In genomic region chr1:30668546-30669327, GRCh38 we compare ENCODE assay signal across 18 cellular contexts. TPM values are rescaled to one million over a fixed set of nuclear protein-coding genes. Genes with fewer than 3 reads are reported as not detected.
A peak's percentile ranks its signal among the peaks of the same experiment; 100 is the strongest.
DNase-seq lines count a peak whose midpoint lies in the region; ATAC-seq and TF ChIP-seq lines count a peak whose summit lies in the region.
"Had no signal": no experiment of that assay in that cellular context is flagged by ENCODE, and none has a peak within 500 bp of the region (broad histone marks: within the 10 kb centered on the region; RNA-seq: fewer than 3 reads in every experiment).

No MANE protein-coding gene starts in this region.

- H3K4me3 ChIP-seq in AG10803 (ENCODE audit: low read length) (no peak overlapping the region), choroid plexus epithelial cell (ENCODE audit: low read depth, low read length) (no peak overlapping the region), lower lobe of right lung (no peak overlapping the region), SK-N-SH (ENCODE audit: low read depth in 2 of 2, low read length in 1 of 2) (no peak overlapping the region), tibial nerve (no peak overlapping the region)
- H3K4me3 ChIP-seq: gastroesophageal sphincter, testis had no signal

- no peak for TF ChIP-seq RAD21 in SK-N-SH (IDR thresholded peaks at IDR 0.05; ENCODE audit: low read length)

- DNase-seq in AG10803 (ENCODE audit: low read depth), result peak; percentile 46
- DNase-seq in HCEC 1CT, result peak; percentile 41
- DNase-seq in choroid plexus epithelial cell (ENCODE audit: low read depth), result peak; percentile 9
- DNase-seq in lower lobe of right lung, result peak; percentile 9
- DNase-seq in SK-N-SH, result no peak
- DNase-seq in amniotic stem cell (lab: John Stamatoyannopoulos, UW), result no peak
- no peak for DNase-seq in tibial nerve (ENCODE audit: low spot score in 2 of 2)
- DNase-seq: ACHN; activated CD4-positive, alpha-beta T cell treated with anti-CD3 and anti-CD28 coated beads for 36 hours; brain microvascular endothelial cell; cortex of kidney; DMS79 treated with DMSO at 0.1 percent for 48 hours; NCI-H2107; testis had no signal

- no peaks in the 10 kb centered on the region for H3K79me2 ChIP-seq in SK-N-SH (ENCODE audit: insufficient read depth)

- H3K27me3 ChIP-seq in lower lobe of right lung (ENCODE audit: low read depth), result no peaks in the 10 kb centered on the region
- no peaks in the 10 kb centered on the region for H3K27me3 ChIP-seq in SK-N-SH (ENCODE audit: insufficient read depth)
- H3K27me3 ChIP-seq in tibial nerve, result no peaks in the 10 kb centered on the region
- H3K27me3 ChIP-seq: brain microvascular endothelial cell, gastroesophageal sphincter, testis had no signal

- no peak overlapping the region for H3K27ac ChIP-seq in lower lobe of right lung
- H3K27ac ChIP-seq in SK-N-SH (ENCODE audit: low read depth in 2 of 2, low read length in 1 of 2), result no peak overlapping the region
- H3K27ac ChIP-seq in tibial nerve, result no peak overlapping the region
- H3K27ac ChIP-seq: brain microvascular endothelial cell, testis had no signal

- POLR2A ChIA-PET in SK-N-SH (lab: Yijun Ruan, JAX), result no interaction called here

- 37% methylated on average over 6 of the region's 6 CpGs for WGBS in SK-N-SH (ENCODE audit: low lambda C conversion rate)
- 91% methylated on average over 6 of the region's 6 CpGs for WGBS in tibial nerve, 2 donors

- ATAC-seq in lower lobe of right lung (no peak), HG02588 (IDR thresholded peaks at IDR 0.05; ENCODE audit: unreplicated experiment) (no peak)
- ATAC-seq: activated CD4-positive, alpha-beta T cell treated with anti-CD3 and anti-CD28 coated beads for 36 hours; gastroesophageal sphincter; sciatic nerve; stimulated activated effector memory CD8-positive, alpha-beta T cell treated with anti-CD3 and anti-CD28 coated beads, Interleukin-12 subunit alpha, Interleukin-12 subunit beta, amount 100 ng/mL, for 72 hours had no signal

- H3K36me3 ChIP-seq in lower lobe of right lung (no peaks in the 10 kb centered on the region), SK-N-SH (replicated peaks in 1 of 2; ENCODE audit: control insufficient read depth in 1 of 2, insufficient read depth in 2 of 2, low read length in 1 of 2) (no peaks in the 10 kb centered on the region), tibial nerve (no peaks in the 10 kb centered on the region)
- H3K36me3 ChIP-seq: brain microvascular endothelial cell, gastroesophageal sphincter had no signal

- H3K9me2 ChIP-seq in SK-N-SH, result no peaks in the 10 kb centered on the region

- H3K4me1 ChIP-seq in lower lobe of right lung, result no peaks in the 10 kb centered on the region
- H3K4me1 ChIP-seq in SK-N-SH (ENCODE audit: control insufficient read depth in 1 of 2, insufficient read depth in 2 of 2, low read depth in 1 of 2, low read length in 1 of 2), result peaks cover 0 to 11% of the 10 kb centered on the region in 2 experiments; a peak in 1 of 4 replicates
- peaks cover 0 to 3% (median 0%) of the 10 kb centered on the region in 4 donors for H3K4me1 ChIP-seq in tibial nerve
- H3K4me1 ChIP-seq: testis had no signal

- intact Hi-C loops in lower lobe of right lung (cut with DNase I), result no loop called here

- TF ChIP-seq EP300 in SK-N-SH (IDR thresholded peaks at IDR 0.05; ENCODE audit: borderline replicate concordance in 1 of 2, low read depth in 1 of 2, low read length in 1 of 2), result no peak
- no peak for TF ChIP-seq EP300 in tibial nerve (IDR thresholded peaks at IDR 0.05)

- TF ChIP-seq CTCF in AG10803 (conservative IDR thresholded peaks at IDR 0.05; ENCODE audit: low read length) (no peak), choroid plexus epithelial cell (conservative IDR thresholded peaks at IDR 0.05; ENCODE audit: low read depth, low read length) (no peak), lower lobe of right lung (IDR thresholded peaks at IDR 0.05) (no peak), SK-N-SH (IDR thresholded peaks at IDR 0.05) (no peak), tibial nerve (IDR thresholded peaks at IDR 0.05) (no peak)

- no peak for TF ChIP-seq POLR2A in tibial nerve (IDR thresholded peaks at IDR 0.05)

- H2AFZ ChIP-seq in SK-N-SH (ENCODE audit: low read depth), result no peak overlapping the region

- CTCF ChIA-PET in SK-N-SH (lab: Yijun Ruan, JAX), result no interaction called here

- no peak overlapping the region for H3K9ac ChIP-seq in SK-N-SH

- no peak overlapping the region for H3K4me2 ChIP-seq in SK-N-SH

- no peaks in the 10 kb centered on the region for H3F3A ChIP-seq in SK-N-SH (replicated peaks; ENCODE audit: insufficient read depth)

- no peaks in the 10 kb centered on the region for H3K9me3 ChIP-seq in lower lobe of right lung
- no peaks in the 10 kb centered on the region for H3K9me3 ChIP-seq in SK-N-SH
- peaks cover 0 to 8% (median 0%) of the 10 kb centered on the region in 4 donors for H3K9me3 ChIP-seq in tibial nerve
- H3K9me3 ChIP-seq: testis had no signal

- no peaks in the 10 kb centered on the region for H4K20me1 ChIP-seq in SK-N-SH (ENCODE audit: insufficient read depth)

TF ChIP-seq in SK-N-SH, 30 proteins besides CTCF, POLR2A, EP300 and RAD21:
- no peak for TF ChIP-seq RFX5 (IDR thresholded peaks at IDR 0.05; ENCODE audit: low read length)
- no peak for TF ChIP-seq FOXJ3 (CRISPR knock-in tag; IDR thresholded peaks at IDR 0.05)
- no peak for TF ChIP-seq TCF12 (IDR thresholded peaks at IDR 0.05)
- TF ChIP-seq NRF1 (IDR thresholded peaks at IDR 0.05; ENCODE audit: low read depth, low read length), result no peak
- TF ChIP-seq ELF1 (IDR thresholded peaks at IDR 0.05), result no peak
- no peak for TF ChIP-seq SMC3 (IDR thresholded peaks at IDR 0.05; ENCODE audit: low read depth, low read length)
- no peak for TF ChIP-seq MXI1 (IDR thresholded peaks at IDR 0.05; ENCODE audit: low read depth, low read length)
- no peak for TF ChIP-seq TAF1 (IDR thresholded peaks at IDR 0.05; ENCODE audit: borderline replicate concordance, low read depth, low read length)
- no peak for TF ChIP-seq RCOR1 (IDR thresholded peaks at IDR 0.05; ENCODE audit: low read length)
- no peak for TF ChIP-seq GATA2 (CRISPR knock-in tag; IDR thresholded peaks at IDR 0.05)
- no peak for TF ChIP-seq SIN3A (IDR thresholded peaks at IDR 0.05; ENCODE audit: borderline replicate concordance, low read depth, low read length)
- TF ChIP-seq ZBTB33 (IDR thresholded peaks at IDR 0.05; ENCODE audit: borderline replicate concordance, low read depth), result no peak

RNA-seq across cellular contexts. Expression of gene MATN1, which starts 54.6 kb away (rescaled TPM):
- total RNA-seq in lower lobe of right lung, result not detected
- 0.15 and 0.23 TPM in 2 replicates for polyA plus RNA-seq in SK-N-SH (2012; rRNA removed)
- polyA plus RNA-seq in SK-N-SH (2012; cell fraction: cytosol; rRNA removed), result 0.05 and 0.09 TPM in 2 replicates
- polyA plus RNA-seq in SK-N-SH (2012; cell fraction: nucleus; rRNA removed), result 1.3 and 1.4 TPM in 2 replicates
- not detected for total RNA-seq in tibial nerve
- total RNA-seq: gastroesophageal sphincter had no signal

Comparison
In these comparisons a context has a peak if more than half of its experiments do, and no peak if none do; other contexts are left out.
1. DNase-seq: peak in AG10803 (single experiment), HCEC 1CT (single experiment), choroid plexus epithelial cell (single experiment) and lower lobe of right lung (single experiment); none in SK-N-SH (single experiment), amniotic stem cell (single experiment) and tibial nerve (0 of 2).